ENCODE assay signal across 16 cellular contexts in genomic region chr17:67671492-67671891, GRCh38. TPM values are rescaled to one million over a fixed set of nuclear protein-coding genes. Genes with fewer than 3 reads are reported as not detected.
A peak's percentile ranks its signal among the peaks of the same experiment; 100 is the strongest.
DNase-seq lines count a peak whose midpoint lies in the region; ATAC-seq, FAIRE-seq and TF ChIP-seq lines count a peak whose summit lies in the region.
"Had no signal": no experiment of that assay in that cellular context is flagged by ENCODE, and none has a peak within 500 bp of the region (broad histone marks: within the 10 kb centered on the region; RNA-seq: fewer than 3 reads in every experiment).

No MANE protein-coding gene starts in this region.

- no peak overlapping the region for H2AFZ ChIP-seq in IMR-90 (replicated peaks; ENCODE audit: low read length, poor library complexity)
- H2AFZ ChIP-seq in endothelial cell of umbilical vein (ENCODE audit: low read depth, low read length) = no peak overlapping the region

- FAIRE-seq in endothelial cell of umbilical vein (lab: Jason Lieb, UNC) = no peak

- H3K4me2 ChIP-seq in IMR-90 (ENCODE audit: low read depth, low read length) (no peak overlapping the region), endothelial cell of umbilical vein (ENCODE audit: insufficient read depth, low read length) (no peak overlapping the region)
- H3K4me2 ChIP-seq: KMS-11 had no signal

- intact Hi-C loops in IMR-90 (cut with micrococcal nuclease) = no loop called here
- intact Hi-C loops in endothelial cell of umbilical vein (cut with micrococcal nuclease) = no loop called here

- no peak for TF ChIP-seq RAD21 in IMR-90 (IDR thresholded peaks at IDR 0.05; ENCODE audit: low read length)

- no peak overlapping the region for H2BK120ac ChIP-seq in IMR-90 (ENCODE audit: low read depth, low read length)

- no peak overlapping the region for H2BK20ac ChIP-seq in IMR-90 (ENCODE audit: low read depth, low read length)

- no peaks in the 10 kb centered on the region for H3K79me1 ChIP-seq in IMR-90 (ENCODE audit: low read depth in 1 of 2, low read length in 2 of 2)

- H3K23ac ChIP-seq in IMR-90 (ENCODE audit: low read depth, low read length) = no peak overlapping the region

- WGBS in IMR-90 (ENCODE audit: extremely low coverage in 2 of 2, insufficient read length in 1 of 2), 2 experiments = 34% methylated on average over 2 of the region's 3 CpGs; no CpG with 5 or more reads in 1 of the 2 experiments

- H2AK5ac ChIP-seq in IMR-90 (ENCODE audit: low read depth, low read length) = no peak overlapping the region

- no peak overlapping the region for H3K9ac ChIP-seq in IMR-90 (ENCODE audit: low read depth, low read length)
- H3K9ac ChIP-seq in endothelial cell of umbilical vein (replicated peaks; ENCODE audit: extremely low read depth, insufficient read depth, low read length) = no peak overlapping the region
- H3K9ac ChIP-seq: KMS-11 had no signal

- H3K4ac ChIP-seq in IMR-90 (ENCODE audit: low read depth, low read length) = no peak overlapping the region

- H3K18ac ChIP-seq in IMR-90 (ENCODE audit: low read depth, low read length) = no peak overlapping the region

- no peaks in the 10 kb centered on the region for H3K9me3 ChIP-seq in IMR-90 (ENCODE audit: control insufficient read depth, insufficient read depth, low read length)
- no peaks in the 10 kb centered on the region for H3K9me3 ChIP-seq in endothelial cell of umbilical vein (replicated peaks; ENCODE audit: control insufficient read depth, insufficient read depth, low read length)
- H3K9me3 ChIP-seq: tibial nerve had no signal

- no peaks in the 10 kb centered on the region for H3K79me2 ChIP-seq in endothelial cell of umbilical vein (ENCODE audit: control insufficient read depth, insufficient read depth, low read length)

- H4K20me1 ChIP-seq in IMR-90 (ENCODE audit: insufficient read depth, low read length) (no peaks in the 10 kb centered on the region), endothelial cell of umbilical vein (replicated peaks; ENCODE audit: control insufficient read depth, extremely low read depth, insufficient read depth, low read length) (no peaks in the 10 kb centered on the region)

- no peak overlapping the region for H4K91ac ChIP-seq in IMR-90 (ENCODE audit: insufficient read depth, low read depth, low read length)

- no peak overlapping the region for H4K5ac ChIP-seq in IMR-90 (ENCODE audit: low read depth, low read length)

- no peaks in the 10 kb centered on the region; the same call in 1 of the 2 replicates for H3K4me1 ChIP-seq in IMR-90 (ENCODE audit: control insufficient read depth, insufficient read depth, low read length)
- H3K4me1 ChIP-seq in endothelial cell of umbilical vein (ENCODE audit: control insufficient read depth, extremely low read depth, insufficient read depth, low read length) = no peaks in the 10 kb centered on the region

- no peak overlapping the region for H4K8ac ChIP-seq in IMR-90 (ENCODE audit: low read depth in 2 of 2, low read length in 2 of 2)

- H3K9me1 ChIP-seq in IMR-90 (ENCODE audit: insufficient read depth, low read length) = no peaks in the 10 kb centered on the region; the same call in 1 of the 2 replicates
- H3K9me1 ChIP-seq in endothelial cell of umbilical vein (replicated peaks; ENCODE audit: control insufficient read depth, extremely low read depth, insufficient read depth, low read length) = no peaks in the 10 kb centered on the region

- no peak for ATAC-seq in IMR-90 (ENCODE audit: low read depth)
- ATAC-seq: activated T-cell treated with anti-CD3 and anti-CD28 coated beads, Interleukin-2, amount 50 U/mL, for 72 hours; esophagus mucosa; left ventricle myocardium superior had no signal

- DNase-seq in COLO668 (lab: John Stamatoyannopoulos, UW; ENCODE audit: unreplicated experiment) (peak; percentile 24), IMR-90 (peak; percentile 7), NCI-H2196 treated with DMSO at 0.1 percent for 48 hours (lab: John Stamatoyannopoulos, UW; ENCODE audit: unreplicated experiment) (peak; percentile 40), endothelial cell of umbilical vein (ENCODE audit: low read depth, low spot score) (peak; percentile 26), germinal center (ENCODE audit: low spot score) (no peak), amniotic stem cell (lab: John Stamatoyannopoulos, UW) (no peak), anterior cingulate cortex (lab: John Stamatoyannopoulos, UW) (no peak), SKM-1 (lab: John Stamatoyannopoulos, UW; ENCODE audit: unreplicated experiment) (no peak)
- DNase-seq: activated CD4-positive, alpha-beta T cell treated with anti-CD3 and anti-CD28 coated beads for 48 hours; activated T-cell treated with anti-CD3 and anti-CD28 coated beads, Interleukin-2, amount 50 U/mL, for 72 hours; HFFc6; left ventricle myocardium superior; NCI-H226 had no signal

- no peaks in the 10 kb centered on the region for H3K27me3 ChIP-seq in IMR-90 (ENCODE audit: control insufficient read depth, insufficient read depth, low read length)
- no peaks in the 10 kb centered on the region for H3K27me3 ChIP-seq in endothelial cell of umbilical vein (ENCODE audit: control insufficient read depth in 2 of 2, insufficient read depth in 2 of 2, low read length in 2 of 2)
- H3K27me3 ChIP-seq: tibial nerve had no signal

- TF ChIP-seq POLR2A in IMR-90 (IDR thresholded peaks at IDR 0.05; ENCODE audit: low read depth, low read length) (no peak), endothelial cell of umbilical vein (IDR thresholded peaks at IDR 0.05; ENCODE audit: low read depth, low read length) (no peak)

- no peak overlapping the region for H2BK5ac ChIP-seq in IMR-90 (ENCODE audit: low read depth, low read length, poor library complexity, severe bottlenecking)

- BruUV-seq in IMR-90 (replicated peaks; lab: Mats Ljungman, UMichigan) = no TSS peak
- no TSS peak for BruUV-seq in endothelial cell of umbilical vein (replicated peaks; lab: Mats Ljungman, UMichigan)

- no peak overlapping the region for H2AK9ac ChIP-seq in IMR-90 (replicated peaks; ENCODE audit: low read depth, low read length, poor library complexity)

- H3K14ac ChIP-seq in IMR-90 (replicated peaks; ENCODE audit: low read depth, low read length) = no peak overlapping the region

- dilution Hi-C loops in IMR-90 (cut with HindIII; ENCODE audit: low sequenced_read_pairs, unreplicated experiment) (no loop called here), endothelial cell of umbilical vein (cut with MboI; ENCODE audit: extremely low pct_ligation_motif_present, low sequenced_read_pairs) (no loop called here)

- no peak for TF ChIP-seq CTCF in IMR-90 (conservative IDR thresholded peaks at IDR 0.05; ENCODE audit: low read depth, low read length)
- TF ChIP-seq CTCF in endothelial cell of umbilical vein (IDR thresholded peaks at IDR 0.05; ENCODE audit: extremely low read depth in 1 of 2, insufficient read depth in 1 of 2, low read depth in 1 of 2, low read length in 2 of 2) = no peak

- no peak overlapping the region for H3K27ac ChIP-seq in IMR-90 (ENCODE audit: insufficient read depth, low read length)
- H3K27ac ChIP-seq in endothelial cell of umbilical vein (ENCODE audit: insufficient read depth, low read depth, low read length) = no peak overlapping the region
- H3K27ac ChIP-seq: KMS-11, tibial nerve had no signal

- in situ Hi-C loops in IMR-90 (cut with MboI; ENCODE audit: low sequenced_read_pairs) = no loop called here

- no peak overlapping the region for H2BK15ac ChIP-seq in IMR-90 (ENCODE audit: low read depth, low read length)

- POLR2A ChIA-PET in IMR-90 (lab: Charles Lee; ENCODE audit: unreplicated experiment) = no interaction called here
- POLR2A ChIA-PET in endothelial cell of umbilical vein (lab: Charles Lee) = no interaction called here

- no peak overlapping the region for H3K4me3 ChIP-seq in IMR-90 (ENCODE audit: insufficient read depth, low read depth, low read length)
- H3K4me3 ChIP-seq in endothelial cell of umbilical vein (replicated peaks in 1 of 3; ENCODE audit: insufficient read depth in 1 of 3, low read depth in 1 of 3, low read length in 3 of 3) = no peak overlapping the region
- H3K4me3 ChIP-seq: tibial nerve had no signal

- no peak overlapping the region for H3K56ac ChIP-seq in IMR-90 (ENCODE audit: extremely low read depth, insufficient read depth, low read length)

- H3K36me3 ChIP-seq in IMR-90 (ENCODE audit: control insufficient read depth, insufficient read depth, low read length) (no peaks in the 10 kb centered on the region; the same call in 1 of the 2 replicates), endothelial cell of umbilical vein (ENCODE audit: control insufficient read depth in 2 of 2, extremely low read depth in 1 of 2, insufficient read depth in 2 of 2, low read length in 2 of 2) (no peaks in the 10 kb centered on the region)
- H3K36me3 ChIP-seq: tibial nerve had no signal

- CTCF ChIA-PET in IMR-90 (lab: Yijun Ruan, JAX) = no interaction called here
- CTCF ChIA-PET in endothelial cell of umbilical vein (lab: Charles Lee) = interaction anchor here (0.6 to 1.3 kb wide), 7 partner anchors 10 to 76 kb away, joined by 3 to 5 read pairs (median 3); no protein-coding TSS in a partner anchor

TF ChIP-seq in endothelial cell of umbilical vein, 7 proteins besides CTCF, POLR2A, EP300 and RAD21 (continues in another document):
- TF ChIP-seq GATA2 (IDR thresholded peaks at IDR 0.05; ENCODE audit: insufficient read depth, insufficient read length, low read depth, low read length) (no peak), EZH2 (IDR thresholded peaks at IDR 0.05; ENCODE audit: borderline replicate concordance, low read depth, low read length, severe bottlenecking) (no peak), FOS (IDR thresholded peaks at IDR 0.05; ENCODE audit: borderline replicate concordance, insufficient read depth, low read length) (no peak), JUN (IDR thresholded peaks at IDR 0.05; ENCODE audit: borderline replicate concordance, insufficient read depth, insufficient read length, low read depth) (no peak), MYC (IDR thresholded peaks at IDR 0.05; ENCODE audit: low read depth, low read length) (no peak), POLR2AphosphoS5 (IDR thresholded peaks at IDR 0.05; ENCODE audit: insufficient read depth, low read depth, low read length) (no peak)

RNA-seq across cellular contexts. Expression of gene NOL11, which starts 46.2 kb away (rescaled TPM):
- total RNA-seq in IMR-90 (2012; rRNA removed) (58.3 and 78.6 TPM in 2 replicates), endothelial cell of umbilical vein (50.7 and 52.6 TPM in 2 replicates)
- polyA plus RNA-seq in IMR-90 (2012; rRNA removed) (19.9 and 26.2 TPM in 2 replicates), endothelial cell of umbilical vein (16.9 and 17.7 TPM in 2 replicates)
- polyA plus RNA-seq in IMR-90 (2012; cell fraction: cytosol; rRNA removed) = 3.5 and 8.3 TPM in 2 replicates
- 5.2 and 35.0 TPM in 2 replicates for polyA plus RNA-seq in IMR-90 (2012; cell fraction: nucleus; rRNA removed; ENCODE audit: low replicate concordance)
- 23.0 and 23.5 TPM in 2 replicates for polyA plus RNA-seq in endothelial cell of umbilical vein (2011; cell fraction: cytosol; rRNA removed)
- polyA plus RNA-seq in endothelial cell of umbilical vein (2011; cell fraction: nucleus; rRNA removed) = 37.7 and 48.5 TPM in 2 replicates
- 45.6 and 57.7 TPM in 2 replicates for polyA plus RNA-seq in endothelial cell of umbilical vein (2012)
- polyA minus RNA-seq in endothelial cell of umbilical vein = 22.0 and 26.1 TPM in 2 replicates
- polyA minus RNA-seq in endothelial cell of umbilical vein (2011; cell fraction: cytosol; rRNA and poly(A)+ RNA removed) = 96.6 TPM
- polyA minus RNA-seq in endothelial cell of umbilical vein (2011; cell fraction: nucleus; rRNA and poly(A)+ RNA removed) = 31.8 and 63.5 TPM in 2 replicates

Comparison
In these comparisons a context has a peak if more than half of its experiments do, and no peak if none do; other contexts are left out.
1. DNase-seq: peak in COLO668 (single experiment), IMR-90 (single experiment), NCI-H2196 treated with DMSO at 0.1 percent for 48 hours (single experiment) and endothelial cell of umbilical vein (single experiment); none in germinal center (single experiment), amniotic stem cell (single experiment), anterior cingulate cortex (0 of 58) and SKM-1 (single experiment).